14 cellular contexts compared by ENCODE assay signal in genomic region chr10:73232887-73233286, GRCh38. TPM values are rescaled to one million over a fixed set of nuclear protein-coding genes. Genes with fewer than 3 reads are reported as not detected.
DNase-seq lines count a peak whose midpoint lies in the region; ATAC-seq and TF ChIP-seq lines count a peak whose summit lies in the region.
"Had no signal": no experiment of that assay in that cellular context is flagged by ENCODE, and none has a peak within 500 bp of the region (broad histone marks: within the 10 kb centered on the region; RNA-seq: fewer than 3 reads in every experiment).

No MANE protein-coding gene starts in this region.

- TF ChIP-seq CTCF in NB4 (IDR thresholded peaks at IDR 0.05; ENCODE audit: low read depth, low read length) (peak; percentile 41), choroid plexus epithelial cell (conservative IDR thresholded peaks at IDR 0.05; ENCODE audit: low read depth, low read length) (peak; percentile 39), retinal pigment epithelial cell (conservative IDR thresholded peaks at IDR 0.05; ENCODE audit: low read depth, low read length) (peak; percentile 35)

- H3K9me3 Mint-ChIP-seq in activated naive CD8-positive, alpha-beta T cell (ENCODE audit: low read depth): no peaks in the 10 kb centered on the region
- no peaks in the 10 kb centered on the region for H3K9me3 Mint-ChIP-seq in activated naive CD8-positive, alpha-beta T cell treated with anti-CD3 and anti-CD28 coated beads for 36 hours
- H3K9me3 Mint-ChIP-seq: natural killer cell treated with Interleukin-12 subunit alpha and Interleukin-12 subunit beta and Interleukin-15 and Interleukin-18, amount 100 ng/mL, for 72 hours had no signal

- peaks cover 6% of the 10 kb centered on the region for H3K36me3 Mint-ChIP-seq in activated naive CD8-positive, alpha-beta T cell
- peaks cover 5% of the 10 kb centered on the region for H3K36me3 Mint-ChIP-seq in activated naive CD8-positive, alpha-beta T cell treated with anti-CD3 and anti-CD28 coated beads for 36 hours

- no peak overlapping the region for H3K4me3 Mint-ChIP-seq in activated naive CD8-positive, alpha-beta T cell
- no peak overlapping the region for H3K4me3 Mint-ChIP-seq in activated naive CD8-positive, alpha-beta T cell treated with anti-CD3 and anti-CD28 coated beads for 36 hours
- H3K4me3 Mint-ChIP-seq: natural killer cell treated with Interleukin-12 subunit alpha and Interleukin-12 subunit beta and Interleukin-15 and Interleukin-18, amount 100 ng/mL, for 72 hours had no signal

- no peaks in the 10 kb centered on the region for H3K27me3 Mint-ChIP-seq in activated naive CD8-positive, alpha-beta T cell
- H3K27me3 Mint-ChIP-seq in activated naive CD8-positive, alpha-beta T cell treated with anti-CD3 and anti-CD28 coated beads for 36 hours: no peaks in the 10 kb centered on the region
- H3K27me3 Mint-ChIP-seq: natural killer cell treated with Interleukin-12 subunit alpha and Interleukin-12 subunit beta and Interleukin-15 and Interleukin-18, amount 100 ng/mL, for 72 hours had no signal

- DNase-seq in activated naive CD8-positive, alpha-beta T cell treated with anti-CD3 and anti-CD28 coated beads for 36 hours: no peak
- DNase-seq in NB4 (ENCODE audit: low read depth): peak; percentile 51
- DNase-seq in choroid plexus epithelial cell (ENCODE audit: low read depth): peak; percentile 27
- DNase-seq in retinal pigment epithelial cell (ENCODE audit: low read depth): no peak
- DNase-seq in KG1 (lab: John Stamatoyannopoulos, UW): no peak
- DNase-seq: activated CD4-positive, CD25-positive, alpha-beta regulatory T cell; NCI-H446 treated with DMSO at 0.1 percent for 48 hours; upper lobe of right lung had no signal

- peak overlapping the region; percentile 29 for H3K27ac Mint-ChIP-seq in activated naive CD8-positive, alpha-beta T cell
- H3K27ac Mint-ChIP-seq in activated naive CD8-positive, alpha-beta T cell treated with anti-CD3 and anti-CD28 coated beads for 36 hours: no peak overlapping the region
- H3K27ac Mint-ChIP-seq: natural killer cell treated with Interleukin-12 subunit alpha and Interleukin-12 subunit beta and Interleukin-15 and Interleukin-18, amount 100 ng/mL, for 72 hours had no signal

- ATAC-seq in GM21381 (IDR thresholded peaks at IDR 0.05; ENCODE audit: unreplicated experiment) (no peak), GM21526 (IDR thresholded peaks at IDR 0.05; ENCODE audit: low FRiP score, unreplicated experiment) (no peak)
- ATAC-seq: natural killer cell treated with Interleukin-12 subunit alpha and Interleukin-12 subunit beta and Interleukin-15 and Interleukin-18, amount 100 ng/mL, for 72 hours; upper lobe of right lung had no signal

- H3K4me3 ChIP-seq in NB4 (ENCODE audit: low read depth, low read length): no peak overlapping the region
- no peak overlapping the region for H3K4me3 ChIP-seq in choroid plexus epithelial cell (ENCODE audit: low read depth, low read length)
- no peak overlapping the region for H3K4me3 ChIP-seq in retinal pigment epithelial cell (ENCODE audit: low read length)
- H3K4me3 ChIP-seq: BLaER1 treated with 17β-estradiol and CSF1 and Interleukin-3, amounts not matched to agents 10 nM and 100 nM; breast epithelium; upper lobe of right lung had no signal

- TF ChIP-seq POLR2A in NB4 (IDR thresholded peaks at IDR 0.05; ENCODE audit: extremely low read depth, insufficient read length): no peak

- peaks cover 2% of the 10 kb centered on the region for H3K4me1 Mint-ChIP-seq in activated naive CD8-positive, alpha-beta T cell (ENCODE audit: low read depth)
- H3K4me1 Mint-ChIP-seq in activated naive CD8-positive, alpha-beta T cell treated with anti-CD3 and anti-CD28 coated beads for 36 hours: no peaks in the 10 kb centered on the region

RNA-seq across cellular contexts. Expression of gene DNAJC9, which starts 14.2 kb away (rescaled TPM):
- total RNA-seq in activated naive CD8-positive, alpha-beta T cell treated with anti-CD3 and anti-CD28 coated beads for 36 hours: 10 to 100 TPM; 65.0 to 65.5 TPM

RNA-seq across cellular contexts. Expression of gene MRPS16, which starts 19.6 kb away (rescaled TPM):
- 100 to 1,000 TPM; 143 to 155 TPM for total RNA-seq in activated naive CD8-positive, alpha-beta T cell treated with anti-CD3 and anti-CD28 coated beads for 36 hours

Comparison
In these comparisons a context has a peak if more than half of its experiments do, and no peak if none do; other contexts are left out.
1. DNase-seq: peak in NB4 (single experiment) and choroid plexus epithelial cell (single experiment); none in activated naive CD8-positive, alpha-beta T cell treated with anti-CD3 and anti-CD28 coated beads for 36 hours (single experiment), retinal pigment epithelial cell (single experiment) and KG1 (single experiment).
2. Peak in every context shown above with its lines, with median percentiles within 50 percentile points of each other: CTCF ChIP-seq.